2 cellular contexts compared by ENCODE assay signal in the genomic region with DNA sequence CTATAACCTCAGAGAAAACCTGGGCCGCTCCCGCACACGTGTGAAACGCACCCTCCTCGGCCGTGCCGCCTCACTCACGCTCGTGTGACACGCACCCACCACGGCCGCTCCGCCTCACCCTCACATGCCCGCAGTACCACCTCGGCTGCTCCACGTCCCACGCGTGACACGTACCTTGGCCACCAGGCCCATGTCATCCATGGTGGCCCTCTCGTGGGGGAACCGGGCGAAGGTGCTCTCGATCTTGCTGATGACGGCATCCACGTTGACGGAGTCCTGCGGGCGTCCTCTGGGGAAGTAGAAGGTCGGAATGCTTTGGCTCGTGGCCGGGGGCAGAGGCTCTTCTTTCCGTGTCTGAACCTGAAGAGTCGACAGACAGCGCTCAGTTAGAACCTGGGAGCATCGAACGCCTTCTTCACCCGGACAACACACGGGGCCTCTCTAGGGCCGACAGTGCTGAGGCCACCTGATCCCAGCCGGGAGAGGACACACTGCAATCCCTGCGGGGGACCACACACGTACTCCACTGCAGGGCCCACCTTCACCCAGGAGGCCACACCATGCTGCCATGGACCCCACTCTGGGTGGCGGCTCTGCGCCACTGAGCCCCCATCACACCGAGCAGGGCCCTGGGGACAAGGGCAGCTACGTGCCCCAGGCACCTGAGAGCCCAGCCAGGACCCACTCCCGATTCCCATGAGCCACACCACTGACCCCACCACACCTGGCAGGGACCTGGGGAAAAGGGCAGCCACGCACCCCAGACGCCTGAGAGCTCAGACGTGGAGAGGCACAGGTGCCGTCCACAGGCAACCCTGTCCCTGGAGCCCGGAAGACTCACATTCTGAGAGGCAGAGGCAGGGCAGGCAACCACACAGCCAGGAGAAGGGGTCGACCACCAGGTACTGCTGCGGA.
TF ChIP-seq lines count a peak whose summit lies in the region.

No MANE protein-coding gene starts in this region.

TF ChIP-seq in H1, 55 proteins besides CTCF, POLR2A, EP300 and RAD21:
- TF ChIP-seq CREB1 (IDR thresholded peaks at IDR 0.05): no peak
- no peak for TF ChIP-seq SUZ12 (IDR thresholded peaks at IDR 0.05; ENCODE audit: low read length)
- TF ChIP-seq TAF1 (IDR thresholded peaks at IDR 0.05; ENCODE audit: low read depth, low read length): no peak
- no peak for TF ChIP-seq EGR1 (IDR thresholded peaks at IDR 0.05; ENCODE audit: borderline replicate concordance, low read depth, low read length)
- TF ChIP-seq SAP30 (IDR thresholded peaks at IDR 0.05; ENCODE audit: insufficient read depth, insufficient replicate concordance, low read length): no peak
- TF ChIP-seq TAF7 (optimal IDR thresholded peaks at IDR 0.05; ENCODE audit: borderline replicate concordance, low read depth, low read length): no peak
- TF ChIP-seq KDM5A (IDR thresholded peaks at IDR 0.05; ENCODE audit: low read length): no peak
- TF ChIP-seq GTF2F1 (IDR thresholded peaks at IDR 0.05; ENCODE audit: borderline replicate concordance, low read depth, low read length): no peak
- TF ChIP-seq SIN3A (conservative IDR thresholded peaks at IDR 0.05 in 1 of 2, IDR thresholded peaks at IDR 0.05 in 1 of 2; ENCODE audit: low read depth in 1 of 2, low read length in 2 of 2): no peak

TF ChIP-seq in HepG2, 621 proteins besides CTCF, POLR2A, EP300 and RAD21:
- TF ChIP-seq REPIN1 (CRISPR knock-in tag; IDR thresholded peaks at IDR 0.05; ENCODE audit: borderline replicate concordance, low read depth) (no peak), ZNF335 (CRISPR knock-in tag; IDR thresholded peaks at IDR 0.05) (no peak), ZNF34 (CRISPR knock-in tag; IDR thresholded peaks at IDR 0.05; ENCODE audit: borderline replicate concordance) (no peak), AGO2 (optimal IDR thresholded peaks at IDR 0.05; ENCODE audit: low read depth, low read length) (peak; percentile 6), KLF16 (CRISPR knock-in tag; IDR thresholded peaks at IDR 0.05) (no peak), ZNF775 (CRISPR knock-in tag; IDR thresholded peaks at IDR 0.05; ENCODE audit: borderline replicate concordance) (no peak)
- TF ChIP-seq, protein P1, sequence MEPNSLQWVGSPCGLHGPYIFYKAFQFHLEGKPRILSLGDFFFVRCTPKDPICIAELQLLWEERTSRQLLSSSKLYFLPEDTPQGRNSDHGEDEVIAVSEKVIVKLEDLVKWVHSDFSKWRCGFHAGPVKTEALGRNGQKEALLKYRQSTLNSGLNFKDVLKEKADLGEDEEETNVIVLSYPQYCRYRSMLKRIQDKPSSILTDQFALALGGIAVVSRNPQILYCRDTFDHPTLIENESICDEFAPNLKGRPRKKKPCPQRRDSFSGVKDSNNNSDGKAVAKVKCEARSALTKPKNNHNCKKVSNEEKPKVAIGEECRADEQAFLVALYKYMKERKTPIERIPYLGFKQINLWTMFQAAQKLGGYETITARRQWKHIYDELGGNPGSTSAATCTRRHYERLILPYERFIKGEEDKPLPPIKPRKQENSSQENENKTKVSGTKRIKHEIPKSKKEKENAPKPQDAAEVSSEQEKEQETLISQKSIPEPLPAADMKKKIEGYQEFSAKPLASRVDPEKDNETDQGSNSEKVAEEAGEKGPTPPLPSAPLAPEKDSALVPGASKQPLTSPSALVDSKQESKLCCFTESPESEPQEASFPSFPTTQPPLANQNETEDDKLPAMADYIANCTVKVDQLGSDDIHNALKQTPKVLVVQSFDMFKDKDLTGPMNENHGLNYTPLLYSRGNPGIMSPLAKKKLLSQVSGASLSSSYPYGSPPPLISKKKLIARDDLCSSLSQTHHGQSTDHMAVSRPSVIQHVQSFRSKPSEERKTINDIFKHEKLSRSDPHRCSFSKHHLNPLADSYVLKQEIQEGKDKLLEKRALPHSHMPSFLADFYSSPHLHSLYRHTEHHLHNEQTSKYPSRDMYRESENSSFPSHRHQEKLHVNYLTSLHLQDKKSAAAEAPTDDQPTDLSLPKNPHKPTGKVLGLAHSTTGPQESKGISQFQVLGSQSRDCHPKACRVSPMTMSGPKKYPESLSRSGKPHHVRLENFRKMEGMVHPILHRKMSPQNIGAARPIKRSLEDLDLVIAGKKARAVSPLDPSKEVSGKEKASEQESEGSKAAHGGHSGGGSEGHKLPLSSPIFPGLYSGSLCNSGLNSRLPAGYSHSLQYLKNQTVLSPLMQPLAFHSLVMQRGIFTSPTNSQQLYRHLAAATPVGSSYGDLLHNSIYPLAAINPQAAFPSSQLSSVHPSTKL (CRISPR knock-in tag; IDR thresholded peaks at IDR 0.05): no peak
- TF ChIP-seq, protein P2, sequence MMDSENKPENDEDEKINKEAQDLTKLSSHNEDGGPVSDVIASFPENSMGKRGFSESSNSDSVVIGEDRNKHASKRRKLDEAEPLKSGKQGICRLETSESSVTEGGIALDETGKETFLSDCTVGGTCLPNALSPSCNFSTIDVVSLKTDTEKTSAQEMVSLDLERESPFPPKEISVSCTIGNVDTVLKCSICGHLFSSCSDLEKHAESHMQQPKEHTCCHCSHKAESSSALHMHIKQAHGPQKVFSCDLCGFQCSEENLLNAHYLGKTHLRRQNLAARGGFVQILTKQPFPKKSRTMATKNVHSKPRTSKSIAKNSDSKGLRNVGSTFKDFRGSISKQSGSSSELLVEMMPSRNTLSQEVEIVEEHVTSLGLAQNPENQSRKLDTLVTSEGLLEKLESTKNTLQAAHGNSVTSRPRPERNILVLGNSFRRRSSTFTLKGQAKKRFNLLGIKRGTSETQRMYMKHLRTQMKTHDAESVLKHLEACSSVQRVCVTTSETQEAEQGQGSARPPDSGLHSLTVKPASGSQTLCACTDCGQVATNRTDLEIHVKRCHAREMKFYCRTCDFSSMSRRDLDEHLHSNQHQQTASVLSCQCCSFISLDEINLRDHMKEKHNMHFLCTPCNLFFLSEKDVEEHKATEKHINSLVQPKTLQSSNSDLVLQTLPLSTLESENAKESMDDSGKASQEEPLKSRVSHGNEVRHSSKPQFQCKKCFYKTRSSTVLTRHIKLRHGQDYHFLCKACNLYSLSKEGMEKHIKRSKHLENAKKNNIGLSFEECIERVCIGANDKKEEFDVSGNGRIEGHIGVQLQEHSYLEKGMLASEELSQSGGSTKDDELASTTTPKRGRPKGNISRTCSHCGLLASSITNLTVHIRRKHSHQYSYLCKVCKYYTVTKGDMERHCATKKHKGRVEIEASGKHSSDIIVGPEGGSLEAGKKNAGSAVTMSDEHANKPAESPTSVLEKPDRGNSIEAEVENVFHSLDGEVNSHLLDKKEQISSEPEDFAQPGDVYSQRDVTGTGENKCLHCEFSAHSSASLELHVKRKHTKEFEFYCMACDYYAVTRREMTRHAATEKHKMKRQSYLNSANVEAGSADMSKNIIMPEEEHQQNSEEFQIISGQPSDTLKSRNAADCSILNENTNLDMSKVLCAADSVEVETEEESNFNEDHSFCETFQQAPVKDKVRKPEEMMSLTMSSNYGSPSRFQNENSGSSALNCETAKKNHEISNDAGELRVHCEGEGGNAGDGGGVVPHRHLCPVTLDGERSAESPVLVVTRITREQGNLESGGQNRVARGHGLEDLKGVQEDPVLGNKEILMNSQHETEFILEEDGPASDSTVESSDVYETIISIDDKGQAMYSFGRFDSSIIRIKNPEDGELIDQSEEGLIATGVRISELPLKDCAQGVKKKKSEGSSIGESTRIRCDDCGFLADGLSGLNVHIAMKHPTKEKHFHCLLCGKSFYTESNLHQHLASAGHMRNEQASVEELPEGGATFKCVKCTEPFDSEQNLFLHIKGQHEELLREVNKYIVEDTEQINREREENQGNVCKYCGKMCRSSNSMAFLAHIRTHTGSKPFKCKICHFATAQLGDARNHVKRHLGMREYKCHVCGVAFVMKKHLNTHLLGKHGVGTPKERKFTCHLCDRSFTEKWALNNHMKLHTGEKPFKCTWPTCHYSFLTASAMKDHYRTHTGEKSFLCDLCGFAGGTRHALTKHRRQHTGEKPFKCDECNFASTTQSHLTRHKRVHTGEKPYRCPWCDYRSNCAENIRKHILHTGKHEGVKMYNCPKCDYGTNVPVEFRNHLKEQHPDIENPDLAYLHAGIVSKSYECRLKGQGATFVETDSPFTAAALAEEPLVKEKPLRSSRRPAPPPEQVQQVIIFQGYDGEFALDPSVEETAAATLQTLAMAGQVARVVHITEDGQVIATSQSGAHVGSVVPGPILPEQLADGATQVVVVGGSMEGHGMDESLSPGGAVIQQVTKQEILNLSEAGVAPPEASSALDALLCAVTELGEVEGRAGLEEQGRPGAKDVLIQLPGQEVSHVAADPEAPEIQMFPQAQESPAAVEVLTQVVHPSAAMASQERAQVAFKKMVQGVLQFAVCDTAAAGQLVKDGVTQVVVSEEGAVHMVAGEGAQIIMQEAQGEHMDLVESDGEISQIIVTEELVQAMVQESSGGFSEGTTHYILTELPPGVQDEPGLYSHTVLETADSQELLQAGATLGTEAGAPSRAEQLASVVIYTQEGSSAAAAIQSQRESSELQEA (CRISPR knock-in tag; IDR thresholded peaks at IDR 0.05; ENCODE audit: not compliant biosample characterization): no peak
TF ChIP-seq in HepG2: peak in this region for 1.
